Comparison of ENCODE assay signal across 8 cellular contexts in the genomic region with DNA sequence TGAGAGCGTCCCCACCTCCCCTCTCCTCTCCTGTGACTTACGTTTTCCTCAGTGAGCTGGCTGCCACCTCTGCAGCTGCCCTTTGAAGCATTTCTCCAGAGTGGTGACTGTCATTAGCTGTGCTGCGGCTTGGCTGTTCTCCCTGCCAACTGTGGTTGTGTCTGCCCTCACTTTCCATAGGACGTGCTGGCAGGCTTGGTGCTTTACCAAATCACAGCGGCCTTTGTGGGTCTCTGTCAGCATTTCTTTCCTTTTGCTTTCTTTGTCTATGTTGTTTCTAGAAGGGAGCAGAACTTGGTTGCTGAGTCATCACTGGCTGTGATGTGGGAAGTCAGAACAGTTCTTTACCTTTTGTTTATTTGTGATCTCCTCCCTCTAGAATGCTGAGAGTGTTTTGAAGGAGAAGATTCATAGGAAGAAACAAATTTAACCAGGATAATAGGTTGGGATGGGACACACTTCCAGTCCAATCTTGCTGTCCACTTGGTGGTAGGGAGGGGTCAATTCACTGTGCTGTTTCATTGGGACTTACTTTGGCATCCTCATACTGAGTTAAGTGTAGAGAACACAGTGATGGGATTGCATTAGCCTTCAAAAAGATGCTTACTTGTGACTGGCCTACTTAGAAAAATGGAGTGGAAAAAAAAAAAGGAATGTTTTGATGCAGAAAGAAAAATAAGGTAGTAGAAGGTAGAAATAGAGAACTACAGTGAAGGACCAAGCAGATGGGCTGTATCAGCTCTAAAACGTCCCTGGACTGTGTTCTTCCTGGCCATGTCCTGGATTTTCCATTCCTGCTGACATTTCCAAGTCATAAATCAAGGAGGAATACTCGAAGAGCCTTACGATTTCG.
DNase-seq lines count a peak whose midpoint lies in the region; ATAC-seq, FAIRE-seq and TF ChIP-seq lines count a peak whose summit lies in the region.

No MANE protein-coding gene starts in this region.

- TF ChIP-seq CTCF in astrocyte (IDR thresholded peaks at IDR 0.05; ENCODE audit: insufficient read depth, low read depth, low read length) = no peak

- no peaks in the 10 kb centered on the region for H3K36me3 ChIP-seq in astrocyte (ENCODE audit: insufficient read depth, low read length)
- no peaks in the 10 kb centered on the region for H3K36me3 ChIP-seq in mesodermal cell (ENCODE audit: control insufficient read depth, insufficient read depth, low read length)
- H3K36me3 ChIP-seq in subcutaneous abdominal adipose tissue (ENCODE audit: control insufficient read depth in 5 of 5, insufficient read depth in 5 of 5, low read length in 5 of 5) = no peaks in the 10 kb centered on the region

- H3K27ac ChIP-seq in astrocyte (ENCODE audit: low read depth, low read length) (peak overlapping the region; percentile 60), mesodermal cell (ENCODE audit: low read depth, low read length, severe bottlenecking) (peak overlapping the region; percentile 58), subcutaneous abdominal adipose tissue (ENCODE audit: low read depth, low read length) (peak overlapping the region; percentile 65)

- H3K9me3 ChIP-seq in astrocyte (ENCODE audit: insufficient read depth, low read depth, low read length) (no peaks in the 10 kb centered on the region), mesodermal cell (ENCODE audit: control insufficient read depth, low read length) (no peaks in the 10 kb centered on the region), subcutaneous abdominal adipose tissue (ENCODE audit: control insufficient read depth in 5 of 5, low read length in 5 of 5) (no peaks in the 10 kb centered on the region)

- H3K9ac ChIP-seq in astrocyte (ENCODE audit: low read length) = peak overlapping the region; percentile 54
- H3K9ac ChIP-seq in subcutaneous abdominal adipose tissue (ENCODE audit: low read length in 5 of 5) = no peak overlapping the region

- H3K4me3 ChIP-seq in astrocyte (ENCODE audit: insufficient read depth, low read depth, low read length) = peak overlapping the region; percentile 27
- no peak overlapping the region for H3K4me3 ChIP-seq in mesodermal cell (ENCODE audit: extremely low read depth, insufficient read depth, low read length, poor library complexity, severe bottlenecking)
- peak overlapping the region in 1 of 5 donors; percentile 36 for H3K4me3 ChIP-seq in subcutaneous abdominal adipose tissue (ENCODE audit: low read depth in 1 of 5, low read length in 5 of 5)

- no peaks in the 10 kb centered on the region for H3K27me3 Mint-ChIP-seq in astrocyte (ENCODE audit: low read depth, unreplicated experiment)

- H3K4me2 ChIP-seq in astrocyte (ENCODE audit: low read length) = peak overlapping the region; percentile 79

- H3K36me3 Mint-ChIP-seq in astrocyte (ENCODE audit: low read depth, unreplicated experiment) = no peaks in the 10 kb centered on the region

- H2AFZ ChIP-seq in astrocyte (ENCODE audit: low read depth, low read length) = peak overlapping the region; percentile 83

- H3K79me2 ChIP-seq in astrocyte (ENCODE audit: insufficient read depth, low read length) = no peaks in the 10 kb centered on the region

- WGBS in mesodermal cell (ENCODE audit: insufficient coverage in 2 of 2), 2 experiments = 61 to 72% methylated on average over 6 to 9 of the region's 9 CpGs

- DNase-seq in NCI-H1417 (lab: John Stamatoyannopoulos, UW) = peak in 2 of 3 experiments; percentile 18 to 44
- DNase-seq in NCI-H1417 treated with DMSO at 0.1 percent for 48 hours (lab: John Stamatoyannopoulos, UW) = no peak
- DNase-seq in astrocyte (ENCODE audit: low read depth) = peak; percentile 78
- DNase-seq in NCI-H526 treated with DMSO at 0.1 percent for 48 hours (lab: John Stamatoyannopoulos, UW) = no peak

- peak overlapping the region; percentile 80 for H3K27ac Mint-ChIP-seq in astrocyte (ENCODE audit: unreplicated experiment)

- H3K27me3 ChIP-seq in astrocyte (ENCODE audit: insufficient read depth, low read length) = no peaks in the 10 kb centered on the region
- no peaks in the 10 kb centered on the region for H3K27me3 ChIP-seq in subcutaneous abdominal adipose tissue (ENCODE audit: control insufficient read depth in 5 of 5, insufficient read depth in 4 of 5, low read length in 5 of 5)

- peak overlapping the region; percentile 62 for H3K4me3 Mint-ChIP-seq in astrocyte (ENCODE audit: unreplicated experiment)

- ATAC-seq in HG02759 (IDR thresholded peaks at IDR 0.05; ENCODE audit: unreplicated experiment) (no peak), GM19452 (IDR thresholded peaks at IDR 0.05; ENCODE audit: unreplicated experiment) (no peak)

- peaks cover 51% of the 10 kb centered on the region for H3K4me1 Mint-ChIP-seq in astrocyte (ENCODE audit: low read depth, unreplicated experiment)

- FAIRE-seq in astrocyte (lab: Jason Lieb, UNC) = peak; percentile 59

- H4K20me1 ChIP-seq in astrocyte (ENCODE audit: insufficient read depth, low read length) = no peaks in the 10 kb centered on the region

- peaks cover 19% of the 10 kb centered on the region for H3K4me1 ChIP-seq in astrocyte (ENCODE audit: insufficient read depth, low read length)
- H3K4me1 ChIP-seq in mesodermal cell (ENCODE audit: control insufficient read depth, insufficient read depth, low read length, poor library complexity, severe bottlenecking) = peaks cover 25% of the 10 kb centered on the region
- peaks cover 9 to 18% (median 11%) of the 10 kb centered on the region in 5 donors for H3K4me1 ChIP-seq in subcutaneous abdominal adipose tissue (ENCODE audit: control insufficient read depth in 5 of 5, insufficient read depth in 5 of 5, low read length in 5 of 5)

- H3K9me3 Mint-ChIP-seq in astrocyte (ENCODE audit: unreplicated experiment) = peaks cover 2% of the 10 kb centered on the region

Comparison
In these comparisons a context has a peak if more than half of its experiments do, and no peak if none do; other contexts are left out.
1. DNase-seq: peak in NCI-H1417 (2 of 3) and astrocyte (single experiment); none in NCI-H1417 treated with DMSO at 0.1 percent for 48 hours (single experiment) and NCI-H526 treated with DMSO at 0.1 percent for 48 hours (single experiment).
2. Peak in every context shown above with its lines, with median percentiles within 50 percentile points of each other: H3K27ac ChIP-seq.